Comparison of ENCODE assay signal across 20 cellular contexts in the genomic region with DNA sequence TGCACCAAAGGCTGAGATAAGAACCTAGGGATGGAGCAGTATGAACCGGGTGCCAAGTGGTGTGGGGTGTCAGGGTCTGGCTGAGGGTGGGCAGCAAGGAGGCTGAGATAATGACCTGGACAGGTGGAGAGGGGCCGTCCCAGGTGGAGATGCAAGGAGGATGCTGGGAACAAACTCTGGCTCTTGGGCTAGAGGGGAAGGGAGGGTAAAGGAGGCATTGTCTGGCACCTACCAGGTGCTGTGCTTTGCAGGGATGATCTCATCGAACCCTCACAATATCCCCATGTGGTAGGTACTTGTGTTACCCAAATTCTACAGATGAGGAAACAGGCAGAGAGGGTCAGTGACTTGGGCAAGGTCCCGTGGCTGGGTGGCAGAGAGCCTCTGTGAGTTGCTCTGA. TPM values are rescaled to one million over a fixed set of nuclear protein-coding genes. Genes with fewer than 3 reads are reported as not detected.
DNase-seq lines count a peak whose midpoint lies in the region; ATAC-seq, FAIRE-seq and TF ChIP-seq lines count a peak whose summit lies in the region.
"Had no signal": no experiment of that assay in that cellular context is flagged by ENCODE, and none has a peak within 500 bp of the region (broad histone marks: within the 10 kb centered on the region; RNA-seq: fewer than 3 reads in every experiment).

No MANE protein-coding gene starts in this region.

- H3K14ac ChIP-seq in H1 (ENCODE audit: insufficient read length), result no peak overlapping the region

- H3K4ac ChIP-seq in H1 (replicated peaks; ENCODE audit: insufficient read length, low read depth, low read length), result no peak overlapping the region

- no peak overlapping the region for H4K5ac ChIP-seq in H1 (ENCODE audit: insufficient read length, low read depth, low read length)

- H2BK120ac ChIP-seq in H1 (replicated peaks; ENCODE audit: low read depth, low read length), result no peak overlapping the region

- no peak overlapping the region for H3K27ac ChIP-seq in H1 (ENCODE audit: low read depth, low read length)
- H3K27ac ChIP-seq: C4-2B had no signal

- H3K27ac Mint-ChIP-seq in natural killer cell, result no peak overlapping the region
- H3K27ac Mint-ChIP-seq: CD4-positive, alpha-beta memory T cell had no signal

- no peaks in the 10 kb centered on the region for H3K23me2 ChIP-seq in H1 (ENCODE audit: low read depth, low read length)

- H2AFZ ChIP-seq in H1 (ENCODE audit: low read length), result no peak overlapping the region

- no peak overlapping the region for H3K9ac ChIP-seq in H1 (replicated peaks in 1 of 4; ENCODE audit: extremely low read depth in 1 of 4, low read depth in 3 of 4, low read length in 3 of 4)

- H3K9me3 Mint-ChIP-seq in natural killer cell, result no peaks in the 10 kb centered on the region
- H3K9me3 Mint-ChIP-seq: CD4-positive, alpha-beta memory T cell had no signal

- 65% methylated on average over 4 of the region's 4 CpGs; no CpG with 5 or more reads in 1 of the 2 experiments for WGBS in H1 (ENCODE audit: extremely low coverage in 1 of 2, insufficient coverage in 1 of 2, insufficient read length in 1 of 2, insufficient replicate concordance in 2 of 2, low coverage in 1 of 2, low lambda C conversion rate in 2 of 2, missing lambda C conversion rate in 1 of 2), 2 experiments

- H3K56ac ChIP-seq in H1 (replicated peaks; ENCODE audit: insufficient read length, low read depth, low read length), result no peak overlapping the region

- no peaks in the 10 kb centered on the region; a peak in 1 of 8 replicates for H3K36me3 ChIP-seq in H1 (ENCODE audit: control insufficient read depth in 2 of 4, insufficient read depth in 4 of 4, low read length in 3 of 4)
- H3K36me3 ChIP-seq: BE2C had no signal

- no peak overlapping the region for H2BK15ac ChIP-seq in H1 (ENCODE audit: low read length)

- H3K4me3 ChIP-seq in H1 (ENCODE audit: extremely low read depth in 1 of 4, insufficient read depth in 2 of 4, low read depth in 3 of 4, low read length in 4 of 4), result no peak overlapping the region
- H3K4me3 ChIP-seq: GM12878 had no signal

- FAIRE-seq in H1 (lab: Jason Lieb, UNC), result no peak
- FAIRE-seq: GM12878, GM18507, H54 had no signal

- H3K23ac ChIP-seq in H1 (ENCODE audit: insufficient read length), result no peak overlapping the region

- TF ChIP-seq POLR2A in H1 (IDR thresholded peaks at IDR 0.05; ENCODE audit: control extremely low read depth in 1 of 2, low read depth in 2 of 2, low read length in 2 of 2), result no peak

- H4K91ac ChIP-seq in H1 (replicated peaks; ENCODE audit: insufficient read length, low read length), result no peak overlapping the region

- CTCF ChIA-PET in H1 (lab: Charles Lee; ENCODE audit: partially characterized antibody), result interaction anchor here (2.2 kb wide), 1 partner anchor 9 kb away, joined by 9 read pairs; no protein-coding TSS in a partner anchor

- TF ChIP-seq RAD21 in H1 (IDR thresholded peaks at IDR 0.05 in 1 of 2, conservative IDR thresholded peaks at IDR 0.05 in 1 of 2; ENCODE audit: low read depth in 2 of 2, low read length in 2 of 2), result no peak

- no peak for TF ChIP-seq CTCF in H1 (IDR thresholded peaks at IDR 0.05; ENCODE audit: control extremely low read depth in 1 of 3, insufficient read depth in 1 of 3, low read depth in 1 of 3, low read length in 3 of 3)
- no peak for TF ChIP-seq CTCF in natural killer cell (IDR thresholded peaks at IDR 0.05)

- H2BK12ac ChIP-seq in H1 (ENCODE audit: low read depth, low read length), result 0 out of 2 replicates have a peak overlapping the region, but pooled peaks have one; percentile 68

- no peaks in the 10 kb centered on the region for H3K79me2 ChIP-seq in H1 (ENCODE audit: control insufficient read depth in 1 of 2, insufficient read depth in 2 of 2, low read length in 2 of 2)

- peaks cover 64 to 96% (median 88%) of the 10 kb centered on the region in 4 experiments for H3K27me3 ChIP-seq in H1 (replicated peaks in 1 of 4; ENCODE audit: control insufficient read depth in 3 of 4, extremely low read depth in 1 of 4, insufficient read depth in 3 of 4, low read length in 3 of 4)

- peaks cover 68 to 83% of the 10 kb centered on the region in 2 donors for H3K27me3 Mint-ChIP-seq in natural killer cell (ENCODE audit: low read depth in 2 of 2)

- no peak for TF ChIP-seq EP300 in H1 (IDR thresholded peaks at IDR 0.05; ENCODE audit: borderline replicate concordance in 1 of 2, low read depth in 2 of 2, low read length in 2 of 2)

- H4K8ac ChIP-seq in H1 (ENCODE audit: extremely low read depth, insufficient read depth, low read length), result no peak overlapping the region

- no peak for ATAC-seq in left ventricle myocardium superior
- ATAC-seq in natural killer cell, result no peak
- ATAC-seq in GM18907 (IDR thresholded peaks at IDR 0.05; ENCODE audit: unreplicated experiment), result no peak
- ATAC-seq in GM21723 (IDR thresholded peaks at IDR 0.05; ENCODE audit: unreplicated experiment), result no peak
- ATAC-seq: GM12878, HCT116 had no signal

- H3K4me2 ChIP-seq in H1 (ENCODE audit: insufficient read depth in 1 of 2, low read depth in 2 of 2, low read length in 2 of 2), result no peak overlapping the region

- H3K4me1 Mint-ChIP-seq in natural killer cell, result peaks cover 8 to 16% of the 10 kb centered on the region in 2 donors

- H3K79me1 ChIP-seq in H1 (ENCODE audit: low read depth, low read length), result no peaks in the 10 kb centered on the region

- no peak overlapping the region for H2BK5ac ChIP-seq in H1 (ENCODE audit: low read depth, low read length)

- intact Hi-C loops in cardiac septum (cut with DNase I), result no loop called here
- intact Hi-C loops in left ventricle myocardium superior (cut with micrococcal nuclease), result loop anchor here (10.0 kb wide), 1 partner anchor 355 kb away; no protein-coding TSS in a partner anchor
- intact Hi-C loops in natural killer cell (cut with micrococcal nuclease), result no loop called here

- no peak overlapping the region for H2BK20ac ChIP-seq in H1 (ENCODE audit: low read length)

- no peaks in the 10 kb centered on the region for H3K9me3 ChIP-seq in H1 (ENCODE audit: insufficient read depth in 2 of 2, low read depth in 1 of 2, low read length in 1 of 2)
- H3K9me3 ChIP-seq: BE2C had no signal

- H3K36me3 Mint-ChIP-seq in natural killer cell, result no peaks in the 10 kb centered on the region
- H3K36me3 Mint-ChIP-seq: CD4-positive, alpha-beta memory T cell had no signal

- POLR2A ChIA-PET in H1 (lab: Charles Lee; ENCODE audit: partially characterized antibody), result no interaction called here

- H3K18ac ChIP-seq in H1 (ENCODE audit: extremely low read depth, low read length), result no peak overlapping the region; the same call in 1 of the 2 replicates

- H3K4me1 ChIP-seq in H1 (replicated peaks in 1 of 4; ENCODE audit: control insufficient read depth in 3 of 4, insufficient read depth in 4 of 4, low read length in 3 of 4), result peaks cover 2 to 8% (median 5%) of the 10 kb centered on the region in 4 experiments; a peak in 6 of 7 replicates
- H3K4me1 ChIP-seq: BE2C had no signal

- DNase-seq in cardiac septum (ENCODE audit: low spot score), result peak; percentile 68
- no peak for DNase-seq in left ventricle myocardium superior
- DNase-seq in H1 (ENCODE audit: low read depth in 1 of 2, low spot score in 2 of 2), result no peak
- DNase-seq in natural killer cell, result no peak
- no peak for DNase-seq in NCI-H1105 (lab: John Stamatoyannopoulos, UW)
- DNase-seq: ACHN; BE2C; CD4-positive, alpha-beta memory T cell; DMS79; IMR-90 had no signal

- no peak overlapping the region for H2AK5ac ChIP-seq in H1 (ENCODE audit: low read depth, low read length)

- H3K4me3 Mint-ChIP-seq in natural killer cell, result peak overlapping the region; percentile 21

- H4K20me1 ChIP-seq in H1 (replicated peaks in 1 of 2; ENCODE audit: control insufficient read depth in 1 of 2, insufficient read depth in 2 of 2, low read length in 2 of 2), result peaks cover 7 to 12% of the 10 kb centered on the region in 2 experiments

RNA-seq across cellular contexts. Expression of a gene that starts 19.9 kb away (rescaled TPM):
- not detected for total RNA-seq in cardiac septum
- not detected for total RNA-seq in left ventricle myocardium superior
- total RNA-seq in H1 (2021; fragmentation: NEBNext Ultra II Directional; extraction: Animal tissue kit (Norgen Biotek cat#: 25700)), result not detected in 2 replicates
- polyA plus RNA-seq in H1 (2011; rRNA removed), result not detected in 2 replicates
- not detected for polyA plus RNA-seq in H1 (2011; cell fraction: cytosol; rRNA removed)
- polyA plus RNA-seq in H1 (2011; cell fraction: nucleus; rRNA removed), result not detected
- polyA plus RNA-seq in H1 (2012, experiment 1 of 2), result 0.07 TPM in 1 of 4 replicates, not detected in the others
- not detected for polyA plus RNA-seq in H1 (2012, experiment 2 of 2)
- not detected for polyA plus RNA-seq in H1 (2013, experiment 1 of 2)
- polyA plus RNA-seq in H1 (2013, experiment 2 of 2), result not detected
- polyA minus RNA-seq in H1 (2011; rRNA and poly(A)+ RNA removed), result not detected in 2 replicates
- not detected for polyA minus RNA-seq in H1 (2011; cell fraction: cytosol; rRNA and poly(A)+ RNA removed)
- not detected for polyA minus RNA-seq in H1 (2011; cell fraction: nucleus; rRNA and poly(A)+ RNA removed)
- not detected for total RNA-seq in natural killer cell
- total RNA-seq: CD4-positive, alpha-beta memory T cell; G401; GM12878; IMR-90 had no signal
- polyA plus RNA-seq: CD4-positive, alpha-beta memory T cell; GM12878; IMR-90 had no signal

RNA-seq across cellular contexts. Expression of a gene that starts 22.8 kb away (rescaled TPM):
- total RNA-seq in cardiac septum (not detected), left ventricle myocardium superior (not detected), natural killer cell (not detected)
- total RNA-seq in H1 (2021; fragmentation: NEBNext Ultra II Directional; extraction: Animal tissue kit (Norgen Biotek cat#: 25700)), result not detected in 2 replicates
- 0.02 TPM in 1 of 2 replicates, not detected in the other for polyA plus RNA-seq in H1 (2011; rRNA removed)
- not detected for polyA plus RNA-seq in H1 (2011; cell fraction: cytosol; rRNA removed)
- not detected for polyA plus RNA-seq in H1 (2011; cell fraction: nucleus; rRNA removed)
- polyA plus RNA-seq in H1 (2012, experiment 1 of 2), result 0.13 TPM in 1 of 4 replicates, not detected in the others
- polyA plus RNA-seq in H1 (2012, experiment 2 of 2), result 0.07 TPM
- polyA plus RNA-seq in H1 (2013, experiment 1 of 2), result not detected
- not detected for polyA plus RNA-seq in H1 (2013, experiment 2 of 2)
- polyA minus RNA-seq in H1 (2011; rRNA and poly(A)+ RNA removed), result not detected in 2 replicates
- not detected for polyA minus RNA-seq in H1 (2011; cell fraction: cytosol; rRNA and poly(A)+ RNA removed)
- not detected for polyA minus RNA-seq in H1 (2011; cell fraction: nucleus; rRNA and poly(A)+ RNA removed)
- total RNA-seq: A172; CD4-positive, alpha-beta memory T cell; G401; GM12878; HT-29; IMR-90 had no signal
- polyA plus RNA-seq: CD4-positive, alpha-beta memory T cell; GM12878; IMR-90 had no signal

RNA-seq across cellular contexts. Expression of a gene that starts 34.8 kb away (rescaled TPM):
- total RNA-seq in cardiac septum (not detected), left ventricle myocardium superior (not detected), natural killer cell (not detected)
- total RNA-seq in H1 (2021; fragmentation: NEBNext Ultra II Directional; extraction: Animal tissue kit (Norgen Biotek cat#: 25700)), result not detected in 2 replicates
- not detected in 2 replicates for polyA plus RNA-seq in H1 (2011; rRNA removed)
- not detected for polyA plus RNA-seq in H1 (2011; cell fraction: cytosol; rRNA removed)
- not detected for polyA plus RNA-seq in H1 (2011; cell fraction: nucleus; rRNA removed)
- not detected in 4 replicates for polyA plus RNA-seq in H1 (2012, experiment 1 of 2)
- polyA plus RNA-seq in H1 (2012, experiment 2 of 2), result not detected
- polyA plus RNA-seq in H1 (2013, experiment 1 of 2), result not detected
- polyA plus RNA-seq in H1 (2013, experiment 2 of 2), result not detected
- not detected in 2 replicates for polyA minus RNA-seq in H1 (2011; rRNA and poly(A)+ RNA removed)
- not detected for polyA minus RNA-seq in H1 (2011; cell fraction: cytosol; rRNA and poly(A)+ RNA removed)
- polyA minus RNA-seq in H1 (2011; cell fraction: nucleus; rRNA and poly(A)+ RNA removed), result not detected
- total RNA-seq: CD4-positive, alpha-beta memory T cell; GM12878; IMR-90 had no signal
- polyA plus RNA-seq: CD4-positive, alpha-beta memory T cell; GM12878 had no signal

RNA-seq across cellular contexts. Expression of a gene that starts 45.7 kb away (rescaled TPM):
- total RNA-seq in cardiac septum (not detected), left ventricle myocardium superior (not detected), natural killer cell (1 to 10 TPM in 2 of 3 donors, under 1 TPM in 1; 0.82 to 3.3 (median 2.2) TPM)
- total RNA-seq in H1 (2021; fragmentation: NEBNext Ultra II Directional; extraction: Animal tissue kit (Norgen Biotek cat#: 25700)), result not detected in 2 replicates
- polyA plus RNA-seq in H1 (2011; rRNA removed), result not detected in 2 replicates
- not detected for polyA plus RNA-seq in H1 (2011; cell fraction: cytosol; rRNA removed)
- not detected for polyA plus RNA-seq in H1 (2011; cell fraction: nucleus; rRNA removed)
- not detected in 4 replicates for polyA plus RNA-seq in H1 (2012, experiment 1 of 2)
- polyA plus RNA-seq in H1 (2012, experiment 2 of 2), result not detected
- not detected for polyA plus RNA-seq in H1 (2013, experiment 1 of 2)
- not detected for polyA plus RNA-seq in H1 (2013, experiment 2 of 2)
- polyA minus RNA-seq in H1 (2011; rRNA and poly(A)+ RNA removed), result not detected in 2 replicates
- polyA minus RNA-seq in H1 (2011; cell fraction: cytosol; rRNA and poly(A)+ RNA removed), result not detected
- polyA minus RNA-seq in H1 (2011; cell fraction: nucleus; rRNA and poly(A)+ RNA removed), result not detected
- total RNA-seq: CD4-positive, alpha-beta memory T cell; GM12878 had no signal
- polyA plus RNA-seq: CD4-positive, alpha-beta memory T cell; GM12878 had no signal

RNA-seq across cellular contexts. Expression of a gene that starts 54.5 kb away (rescaled TPM):
- total RNA-seq in cardiac septum, result not detected
- not detected for total RNA-seq in left ventricle myocardium superior
- not detected in 2 replicates for total RNA-seq in H1 (2021; fragmentation: NEBNext Ultra II Directional; extraction: Animal tissue kit (Norgen Biotek cat#: 25700))
- polyA plus RNA-seq in H1 (2011; rRNA removed), result not detected in 2 replicates
- polyA plus RNA-seq in H1 (2011; cell fraction: cytosol; rRNA removed), result not detected
- not detected for polyA plus RNA-seq in H1 (2011; cell fraction: nucleus; rRNA removed)
- polyA plus RNA-seq in H1 (2012, experiment 1 of 2), result not detected in 4 replicates
- polyA plus RNA-seq in H1 (2012, experiment 2 of 2), result not detected
- polyA plus RNA-seq in H1 (2013, experiment 1 of 2), result not detected
- not detected for polyA plus RNA-seq in H1 (2013, experiment 2 of 2)
- not detected in 2 replicates for polyA minus RNA-seq in H1 (2011; rRNA and poly(A)+ RNA removed)
- not detected for polyA minus RNA-seq in H1 (2011; cell fraction: cytosol; rRNA and poly(A)+ RNA removed)
- polyA minus RNA-seq in H1 (2011; cell fraction: nucleus; rRNA and poly(A)+ RNA removed), result not detected
- total RNA-seq in natural killer cell, result 1 to 10 TPM in 1 of 3 donors, under 1 TPM in 2; 0.39 to 4.6 (median 0.42) TPM
- total RNA-seq: CD4-positive, alpha-beta memory T cell; GM12878 had no signal
- polyA plus RNA-seq: CD4-positive, alpha-beta memory T cell; GM12878 had no signal
